Comparison of ENCODE assay signal across 14 cellular contexts in genomic region chr3:131491775-131492174, GRCh38.
DNase-seq lines count a peak whose midpoint lies in the region; ATAC-seq lines count a peak whose summit lies in the region.
"Had no signal": no experiment of that assay in that cellular context is flagged by ENCODE, and none has a peak within 500 bp of the region (broad histone marks: within the 10 kb centered on the region; RNA-seq: fewer than 3 reads in every experiment).

No MANE protein-coding gene starts in this region.

- DNase-seq in ELR (ENCODE audit: low read depth) (peak; percentile 15), HCEC 1CT (peak; percentile 2), RKO (ENCODE audit: low spot score) (peak; percentile 15), iris pigment epithelial cell (ENCODE audit: low read depth) (peak; percentile 14), HK-2 (ENCODE audit: unreplicated experiment) (no peak)
- DNase-seq: BE2C; CD4-positive, alpha-beta memory T cell; DMS79; GDM1; HFFc6 had no signal

- ATAC-seq in GM21529 (IDR thresholded peaks at IDR 0.05; ENCODE audit: unreplicated experiment) = no peak
- no peak for ATAC-seq in GM21381 (IDR thresholded peaks at IDR 0.05; ENCODE audit: unreplicated experiment)
- ATAC-seq: A549, K562 had no signal
